12 cellular contexts compared by ENCODE assay signal in genomic region chr16:15705064-15705565, GRCh38.
"Had no signal": no experiment of that assay in that cellular context is flagged by ENCODE, and none has a peak within 500 bp of the region (broad histone marks: within the 10 kb centered on the region; RNA-seq: fewer than 3 reads in every experiment).

No MANE protein-coding gene starts in this region.

- H3K27ac ChIP-seq: neural progenitor cell, pancreas had no signal

- H3K27ac Mint-ChIP-seq: activated CD4-positive, alpha-beta memory T cell treated with anti-CD3 and anti-CD28 coated beads, Interleukin-2, amount 10 ng/mL, durations not matched to agents 7 days and 5 days; neural progenitor cell; WTC11 had no signal

- H3K4me3 Mint-ChIP-seq: activated CD4-positive, alpha-beta memory T cell treated with anti-CD3 and anti-CD28 coated beads, Interleukin-2, amount 10 ng/mL, durations not matched to agents 7 days and 5 days; effector memory CD8-positive, alpha-beta T cell; neural progenitor cell; stimulated activated naive CD8-positive, alpha-beta T cell treated with anti-CD3 and anti-CD28 coated beads, Interleukin-15, amount 100 ng/mL, for 72 hours; T-cell; WTC11 had no signal

- H3K9me3 Mint-ChIP-seq: activated CD4-positive, alpha-beta memory T cell treated with anti-CD3 and anti-CD28 coated beads, Interleukin-2, amount 10 ng/mL, durations not matched to agents 7 days and 5 days; effector memory CD8-positive, alpha-beta T cell; neural progenitor cell; stimulated activated naive CD8-positive, alpha-beta T cell treated with anti-CD3 and anti-CD28 coated beads, Interleukin-15, amount 100 ng/mL, for 72 hours; T-cell; WTC11 had no signal

- H3K4me1 ChIP-seq: neural progenitor cell, pancreas had no signal

- H3K9me3 ChIP-seq: pancreas, SK-N-SH, thoracic aorta had no signal

- H3K36me3 ChIP-seq: neural progenitor cell, pancreas had no signal

- H3K27me3 ChIP-seq: neural progenitor cell, pancreas had no signal

- H3K4me1 Mint-ChIP-seq: neural progenitor cell, WTC11 had no signal

- H3K4me3 ChIP-seq: neural progenitor cell, pancreas, skin epidermis, thoracic aorta had no signal

- DNase-seq: activated gamma-delta T cell, T1000 had no signal

- H3K27me3 Mint-ChIP-seq: activated CD4-positive, alpha-beta memory T cell treated with anti-CD3 and anti-CD28 coated beads, Interleukin-2, amount 10 ng/mL, durations not matched to agents 7 days and 5 days; effector memory CD8-positive, alpha-beta T cell; stimulated activated naive CD8-positive, alpha-beta T cell treated with anti-CD3 and anti-CD28 coated beads, Interleukin-15, amount 100 ng/mL, for 72 hours; T-cell had no signal
